In genomic region chr9:126417007-126417406, GRCh38 we compare ENCODE assay signal across 14 cellular contexts.
DNase-seq lines count a peak whose midpoint lies in the region; ATAC-seq lines count a peak whose summit lies in the region.
"Had no signal": no experiment of that assay in that cellular context is flagged by ENCODE, and none has a peak within 500 bp of the region (broad histone marks: within the 10 kb centered on the region; RNA-seq: fewer than 3 reads in every experiment).

No MANE protein-coding gene starts in this region.

- peak overlapping the region; percentile 3 for H3K27ac ChIP-seq in epithelial cell of prostate
- H3K27ac ChIP-seq: BLaER1 treated with 17β-estradiol and CSF1 and Interleukin-3, amounts not matched to agents 10 nM and 100 nM had no signal

- ATAC-seq in GM19351 (IDR thresholded peaks at IDR 0.05; ENCODE audit: unreplicated experiment) (no peak), HG03097 (IDR thresholded peaks at IDR 0.05; ENCODE audit: low FRiP score, unreplicated experiment) (no peak)
- ATAC-seq: PC-3 had no signal

- DNase-seq in NCI-H1105 treated with DMSO at 0.1 percent for 48 hours (lab: John Stamatoyannopoulos, UW): peak; percentile 22
- no peak for DNase-seq in NCI-H1105 (lab: John Stamatoyannopoulos, UW)
- peak; percentile 73 to 95 (median 87) for DNase-seq in NCI-H1417 (lab: John Stamatoyannopoulos, UW)
- DNase-seq in NCI-H510A treated with DMSO at 0.1 percent for 48 hours (lab: John Stamatoyannopoulos, UW): peak; percentile 92
- no peak for DNase-seq in epithelial cell of prostate (ENCODE audit: low read depth, low spot score)
- DNase-seq in kidney tubule cell (ENCODE audit: low spot score): no peak
- DNase-seq: 8988T; effector memory CD4-positive, alpha-beta T cell; hippocampal formation; kidney glomerular epithelial cell; PC-3 had no signal

Comparison
In these comparisons a context has a peak if more than half of its experiments do, and no peak if none do; other contexts are left out.
1. DNase-seq: peak in NCI-H1105 treated with DMSO at 0.1 percent for 48 hours (single experiment), NCI-H1417 (3 of 3) and NCI-H510A treated with DMSO at 0.1 percent for 48 hours (single experiment); none in NCI-H1105 (single experiment), epithelial cell of prostate (single experiment) and kidney tubule cell (single experiment).